Comparison of ENCODE assay signal across 1 cellular context in genomic region chr5:149254506-149254905, GRCh38.
TF ChIP-seq lines count a peak whose summit lies in the region.

No MANE protein-coding gene starts in this region.

TF ChIP-seq in HepG2, 621 proteins besides CTCF, POLR2A, EP300 and RAD21 (continued from another document):
- TF ChIP-seq REST (IDR thresholded peaks at IDR 0.05; ENCODE audit: borderline replicate concordance in 1 of 2, low read depth in 1 of 2, low read length in 2 of 2), result peak; percentile 36 to 91
- TF ChIP-seq MIER2 (CRISPR knock-in tag; IDR thresholded peaks at IDR 0.05), result peak; percentile 88
